In genomic region chr11:47187723-47188122, GRCh38 we compare ENCODE assay signal across 1 cellular context.
TF ChIP-seq lines count a peak whose summit lies in the region.

No MANE protein-coding gene starts in this region.

TF ChIP-seq in GM12878, 131 proteins besides CTCF, POLR2A, EP300 and RAD21:
- TF ChIP-seq, protein P1, sequence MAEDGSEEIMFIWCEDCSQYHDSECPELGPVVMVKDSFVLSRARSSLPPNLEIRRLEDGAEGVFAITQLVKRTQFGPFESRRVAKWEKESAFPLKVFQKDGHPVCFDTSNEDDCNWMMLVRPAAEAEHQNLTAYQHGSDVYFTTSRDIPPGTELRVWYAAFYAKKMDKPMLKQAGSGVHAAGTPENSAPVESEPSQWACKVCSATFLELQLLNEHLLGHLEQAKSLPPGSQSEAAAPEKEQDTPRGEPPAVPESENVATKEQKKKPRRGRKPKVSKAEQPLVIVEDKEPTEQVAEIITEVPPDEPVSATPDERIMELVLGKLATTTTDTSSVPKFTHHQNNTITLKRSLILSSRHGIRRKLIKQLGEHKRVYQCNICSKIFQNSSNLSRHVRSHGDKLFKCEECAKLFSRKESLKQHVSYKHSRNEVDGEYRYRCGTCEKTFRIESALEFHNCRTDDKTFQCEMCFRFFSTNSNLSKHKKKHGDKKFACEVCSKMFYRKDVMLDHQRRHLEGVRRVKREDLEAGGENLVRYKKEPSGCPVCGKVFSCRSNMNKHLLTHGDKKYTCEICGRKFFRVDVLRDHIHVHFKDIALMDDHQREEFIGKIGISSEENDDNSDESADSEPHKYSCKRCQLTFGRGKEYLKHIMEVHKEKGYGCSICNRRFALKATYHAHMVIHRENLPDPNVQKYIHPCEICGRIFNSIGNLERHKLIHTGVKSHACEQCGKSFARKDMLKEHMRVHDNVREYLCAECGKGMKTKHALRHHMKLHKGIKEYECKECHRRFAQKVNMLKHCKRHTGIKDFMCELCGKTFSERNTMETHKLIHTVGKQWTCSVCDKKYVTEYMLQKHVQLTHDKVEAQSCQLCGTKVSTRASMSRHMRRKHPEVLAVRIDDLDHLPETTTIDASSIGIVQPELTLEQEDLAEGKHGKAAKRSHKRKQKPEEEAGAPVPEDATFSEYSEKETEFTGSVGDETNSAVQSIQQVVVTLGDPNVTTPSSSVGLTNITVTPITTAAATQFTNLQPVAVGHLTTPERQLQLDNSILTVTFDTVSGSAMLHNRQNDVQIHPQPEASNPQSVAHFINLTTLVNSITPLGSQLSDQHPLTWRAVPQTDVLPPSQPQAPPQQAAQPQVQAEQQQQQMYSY (CRISPR knock-in tag; IDR thresholded peaks at IDR 0.05): no peak
- TF ChIP-seq ZNF24 (IDR thresholded peaks at IDR 0.05) (no peak), RUNX3 (IDR thresholded peaks at IDR 0.05; ENCODE audit: low read length) (0 out of 2 replicates have a peak, but pooled peaks have one; percentile 25)
